In genomic region chr12:55937956-55938355, GRCh38 we compare ENCODE assay signal across 16 cellular contexts. TPM values are rescaled to one million over a fixed set of nuclear protein-coding genes. Genes with fewer than 3 reads are reported as not detected.
DNase-seq lines count a peak whose midpoint lies in the region; ATAC-seq and TF ChIP-seq lines count a peak whose summit lies in the region.
"Had no signal": no experiment of that assay in that cellular context is flagged by ENCODE, and none has a peak within 500 bp of the region (broad histone marks: within the 10 kb centered on the region; RNA-seq: fewer than 3 reads in every experiment).

No MANE protein-coding gene starts in this region.

- H3K4me3 Mint-ChIP-seq in CD8-positive, alpha-beta T cell, result no peak overlapping the region
- H3K4me3 Mint-ChIP-seq in activated B cell treated with CpG ODN at 0.5 μM for 24 hours, result no peak overlapping the region

- peaks cover 12% of the 10 kb centered on the region for H3K79me2 ChIP-seq in ACC112 (ENCODE audit: control insufficient read depth, insufficient read depth, low read length, unreplicated experiment)

- H2AFZ ChIP-seq in ACC112 (ENCODE audit: low read length, unreplicated experiment), result no peak overlapping the region
- H2AFZ ChIP-seq: neural progenitor cell had no signal

- H3K4me3 ChIP-seq in ACC112 (ENCODE audit: low read depth, low read length) (no peak overlapping the region), epithelial cell of esophagus (ENCODE audit: low read length) (no peak overlapping the region)
- no peak overlapping the region for H3K4me3 ChIP-seq in CD8-positive, alpha-beta T cell (ENCODE audit: low read depth, low read length)
- H3K4me3 ChIP-seq: lower lobe of right lung, neural progenitor cell had no signal

- no peaks in the 10 kb centered on the region for H3K9me3 Mint-ChIP-seq in CD8-positive, alpha-beta T cell
- no peaks in the 10 kb centered on the region for H3K9me3 Mint-ChIP-seq in activated B cell treated with CpG ODN at 0.5 μM for 24 hours
- H3K9me3 Mint-ChIP-seq: neural progenitor cell had no signal

- H3K36me3 Mint-ChIP-seq in CD8-positive, alpha-beta T cell, result peaks cover 97% of the 10 kb centered on the region
- peaks cover 77% of the 10 kb centered on the region for H3K36me3 Mint-ChIP-seq in activated B cell treated with CpG ODN at 0.5 μM for 24 hours (ENCODE audit: low read depth)
- H3K36me3 Mint-ChIP-seq: neural progenitor cell had no signal

- H3K4me1 ChIP-seq in ACC112 (ENCODE audit: control insufficient read depth, insufficient read depth, low read length, unreplicated experiment), result peaks cover 37% of the 10 kb centered on the region
- peaks cover 77% of the 10 kb centered on the region for H3K4me1 ChIP-seq in CD8-positive, alpha-beta T cell (ENCODE audit: insufficient read depth, low read length)

- CTCF ChIA-PET in CD8-positive, alpha-beta T cell (lab: Charles Lee), result interaction anchor here (7.6 to 13.1 kb wide), 2 partner anchors 11 to 199 kb away, joined by 71 to 178 read pairs; partner anchors contain the start of genes DGKA and PYM1
- CTCF ChIA-PET in activated B cell treated with CpG ODN at 0.5 μM for 24 hours (lab: Charles Lee), result interaction anchor here (2.6 to 3.4 kb wide), 2 partner anchors 12 to 199 kb away, joined by 13 to 58 read pairs; no protein-coding TSS in a partner anchor

- H3K4me1 Mint-ChIP-seq in CD8-positive, alpha-beta T cell (ENCODE audit: low read depth), result peaks cover 94% of the 10 kb centered on the region
- H3K4me1 Mint-ChIP-seq in activated B cell treated with CpG ODN at 0.5 μM for 24 hours, result peaks cover 30% of the 10 kb centered on the region

- no peaks in the 10 kb centered on the region for H3K9me3 ChIP-seq in CD8-positive, alpha-beta T cell (ENCODE audit: low read length)
- H3K9me3 ChIP-seq: lower lobe of right lung had no signal

- no peak for ATAC-seq in CD8-positive, alpha-beta T cell
- no peak for ATAC-seq in activated B cell treated with CpG ODN at 0.5 μM for 24 hours (ENCODE audit: low read depth)
- ATAC-seq: lower lobe of right lung had no signal

- H3K27me3 Mint-ChIP-seq in CD8-positive, alpha-beta T cell (ENCODE audit: low read depth), result no peaks in the 10 kb centered on the region
- H3K27me3 Mint-ChIP-seq in activated B cell treated with CpG ODN at 0.5 μM for 24 hours, result no peaks in the 10 kb centered on the region

- H3K27ac Mint-ChIP-seq in CD8-positive, alpha-beta T cell, result peak overlapping the region; percentile 95
- peak overlapping the region; percentile 16 for H3K27ac Mint-ChIP-seq in activated B cell treated with CpG ODN at 0.5 μM for 24 hours
- H3K27ac Mint-ChIP-seq: neural progenitor cell had no signal

- no peak for DNase-seq in CD8-positive, alpha-beta T cell
- DNase-seq in activated B cell treated with CpG ODN at 0.5 μM for 24 hours (no peak), epithelial cell of esophagus (ENCODE audit: low read depth) (peak; percentile 91), DMS79 treated with DMSO at 0.1 percent for 48 hours (lab: John Stamatoyannopoulos, UW) (no peak), NCI-H2227 treated with DMSO at 0.1 percent for 48 hours (lab: John Stamatoyannopoulos, UW) (no peak), substantia nigra (lab: John Stamatoyannopoulos, UW) (no peak), NAMALWA (ENCODE audit: low spot score) (no peak)
- DNase-seq: activated naive CD4-positive, alpha-beta T cell treated with Interleukin-2 at 50 U/mL for 16 hours; DND-41; KG1; lower lobe of right lung; NCI-H2171 treated with DMSO at 0.1 percent for 48 hours; retina; SHP77 had no signal

- H3K27ac ChIP-seq in ACC112 (ENCODE audit: low read depth, low read length) (peak overlapping the region; percentile 36; the same call in 1 of the 2 replicates), substantia nigra (ENCODE audit: low read depth, low read length, poor library complexity, severe bottlenecking) (no peak overlapping the region)
- peak overlapping the region; percentile 23 for H3K27ac ChIP-seq in CD8-positive, alpha-beta T cell (ENCODE audit: low read depth, low read length)
- H3K27ac ChIP-seq: lower lobe of right lung, neural progenitor cell had no signal

- intact Hi-C loops in CD8-positive, alpha-beta T cell (cut with DNase I, micrococcal nuclease), result no loop called here
- intact Hi-C loops in activated B cell treated with CpG ODN at 0.5 μM for 24 hours (cut with micrococcal nuclease), result no loop called here

- peaks cover 23% of the 10 kb centered on the region; the same call in 1 of the 2 replicates for H3K36me3 ChIP-seq in ACC112 (ENCODE audit: insufficient read depth, low read length)
- H3K36me3 ChIP-seq in CD8-positive, alpha-beta T cell (ENCODE audit: insufficient read depth, low read length), result peaks cover 95% of the 10 kb centered on the region
- H3K36me3 ChIP-seq: neural progenitor cell had no signal

- no peaks in the 10 kb centered on the region for H3K27me3 ChIP-seq in ACC112 (ENCODE audit: insufficient read depth, low read length)
- no peaks in the 10 kb centered on the region for H3K27me3 ChIP-seq in CD8-positive, alpha-beta T cell (ENCODE audit: insufficient read depth, low read length)

- no peak for TF ChIP-seq CTCF in CD8-positive, alpha-beta T cell (IDR thresholded peaks at IDR 0.05)
- no peak for TF ChIP-seq CTCF in activated B cell treated with CpG ODN at 0.5 μM for 24 hours (IDR thresholded peaks at IDR 0.05)
- TF ChIP-seq CTCF in epithelial cell of esophagus (IDR thresholded peaks at IDR 0.05; ENCODE audit: insufficient read depth, low read depth, low read length, missing control alignments), result no peak

- POLR2A ChIA-PET in CD8-positive, alpha-beta T cell (lab: Charles Lee), result interaction anchor here (1.8 to 6.0 kb wide), 5 partner anchors 7 to 199 kb away, joined by 5 to 39 read pairs (median 32); partner anchors contain the start of genes DGKA, DNAJC14, PYM1 and RAB5B
- POLR2A ChIA-PET in activated B cell treated with CpG ODN at 0.5 μM for 24 hours (lab: Charles Lee), result interaction anchor here (3.7 kb wide), 1 partner anchor 11 kb away, joined by 50 read pairs; the partner anchor contains the start of gene PYM1

RNA-seq across cellular contexts. Expression of gene DGKA, which starts 7.0 kb away (rescaled TPM):
- total RNA-seq in CD8-positive, alpha-beta T cell, result 100 to 1,000 TPM; 585 to 614 TPM
- total RNA-seq in activated B cell treated with CpG ODN at 0.5 μM for 24 hours, result 86.8 and 95.9 TPM in 2 replicates

RNA-seq across cellular contexts. Expression of gene PYM1, which starts 10.3 kb away (rescaled TPM):
- 10 to 100 TPM; 10.1 to 11.5 TPM for total RNA-seq in CD8-positive, alpha-beta T cell
- 39.6 and 41.7 TPM in 2 replicates for total RNA-seq in activated B cell treated with CpG ODN at 0.5 μM for 24 hours

RNA-seq across cellular contexts. Expression of gene PMEL, which starts 27.9 kb away (rescaled TPM):
- total RNA-seq in CD8-positive, alpha-beta T cell, result not detected
- 0.27 TPM in 1 of 2 replicates, not detected in the other for total RNA-seq in activated B cell treated with CpG ODN at 0.5 μM for 24 hours

RNA-seq across cellular contexts. Expression of gene CDK2, which starts 28.7 kb away (rescaled TPM):
- total RNA-seq in CD8-positive, alpha-beta T cell, result 10 to 100 TPM; 12.8 to 13.5 TPM
- 25.7 and 29.0 TPM in 2 replicates for total RNA-seq in activated B cell treated with CpG ODN at 0.5 μM for 24 hours

RNA-seq across cellular contexts. Expression of gene RAB5B, which starts 35.9 kb away (rescaled TPM):
- total RNA-seq in CD8-positive, alpha-beta T cell, result 10 to 100 TPM; 16.1 to 16.8 TPM
- 82.1 and 83.8 TPM in 2 replicates for total RNA-seq in activated B cell treated with CpG ODN at 0.5 μM for 24 hours
